In genomic region chr15:89874926-89875564, GRCh38 we compare ENCODE assay signal across 8 cellular contexts. TPM values are rescaled to one million over a fixed set of nuclear protein-coding genes. Genes with fewer than 3 reads are reported as not detected.
DNase-seq lines count a peak whose midpoint lies in the region; ATAC-seq, FAIRE-seq and TF ChIP-seq lines count a peak whose summit lies in the region.

No MANE protein-coding gene starts in this region.

- no peak overlapping the region for H3K4me2 ChIP-seq in A549

- H3K27ac ChIP-seq in A549 (no peak overlapping the region), lung (ENCODE audit: low read depth in 1 of 2, low read length in 1 of 2) (no peak overlapping the region)

- no peaks in the 10 kb centered on the region for H3K9me3 ChIP-seq in A549
- no peaks in the 10 kb centered on the region for H3K9me3 ChIP-seq in lung (ENCODE audit: control insufficient read depth in 2 of 2, insufficient read depth in 1 of 2, low read length in 1 of 2)

- no peaks in the 10 kb centered on the region for H3K4me1 ChIP-seq in A549
- no peaks in the 10 kb centered on the region for H3K4me1 ChIP-seq in lung (ENCODE audit: control insufficient read depth in 2 of 2, insufficient read depth in 2 of 2, low read length in 2 of 2)

- ATAC-seq in A549 = peak; percentile 99 to 100
- peak; percentile 77 for ATAC-seq in GM18511 (IDR thresholded peaks at IDR 0.05; ENCODE audit: unreplicated experiment)
- peak; percentile 85 for ATAC-seq in HG03342 (IDR thresholded peaks at IDR 0.05; ENCODE audit: unreplicated experiment)
- peak; percentile 90 for ATAC-seq in lung (ENCODE audit: insufficient read depth, low FRiP score)

- TF ChIP-seq POLR2A in A549 (IDR thresholded peaks at IDR 0.05; ENCODE audit: low read length) = no peak

- TF ChIP-seq CTCF in A549 (IDR thresholded peaks at IDR 0.05) (peak; percentile 98), lung (IDR thresholded peaks at IDR 0.05; ENCODE audit: control extremely low read depth, extremely low read depth) (peak; percentile 81)

- POLR2A ChIA-PET in A549 (lab: Yijun Ruan, JAX) = interaction anchor here (0.6 to 1.2 kb wide), 9 partner anchors 8 to 135 kb away, joined by 3 to 11 read pairs (median 3); partner anchors contain the start of genes AP3S2 and MESP1

- CTCF ChIA-PET in A549 (lab: Yijun Ruan, JAX) = interaction anchor here (0.6 to 9.3 kb wide), 65 partner anchors 8 to 516 kb away, joined by 3 to 491 read pairs (median 5); partner anchors contain the start of genes AP3S2, ARPIN, CIB1 and GDPGP1

- no peaks in the 10 kb centered on the region for H3K9me3 Mint-ChIP-seq in dendritic cell treated with granulocyte-macrophage colony-stimulating factor and Interleukin-4, amounts not matched to agents 40 ng/mL and 50 ng/mL, for 4 days

- intact Hi-C loops in dendritic cell treated with granulocyte-macrophage colony-stimulating factor and Interleukin-4, amounts not matched to agents 40 ng/mL and 50 ng/mL, for 4 days (cut with micrococcal nuclease) = loop anchor here (1.0 to 5.0 kb wide), 3 partner anchors 46 to 115 kb away; partner anchors contain the start of gene ANPEP

- TF ChIP-seq RAD21 in A549 (conservative IDR thresholded peaks at IDR 0.05 in 1 of 2, IDR thresholded peaks at IDR 0.05 in 1 of 2) = peak; percentile 93 to 94

- peaks cover 7 to 25% of the 10 kb centered on the region in 2 donors for H3K36me3 ChIP-seq in lung (ENCODE audit: control insufficient read depth in 2 of 2, insufficient read depth in 2 of 2, low read length in 2 of 2)

- peak; percentile 32 for FAIRE-seq in A549 (lab: Jason Lieb, UNC)

- TF ChIP-seq EP300 in A549 (IDR thresholded peaks at IDR 0.05) = no peak

- no peaks in the 10 kb centered on the region for H3K27me3 ChIP-seq in lung (ENCODE audit: control insufficient read depth, insufficient read depth)

- no peak overlapping the region for H3K4me3 Mint-ChIP-seq in dendritic cell treated with granulocyte-macrophage colony-stimulating factor and Interleukin-4, amounts not matched to agents 40 ng/mL and 50 ng/mL, for 4 days

- H3K4me3 ChIP-seq in A549 (no peak overlapping the region), lung (no peak overlapping the region)

- 25% methylated on average over 10 of the region's 10 CpGs for WGBS in A549 (ENCODE audit: missing lambda C conversion rate)
- WGBS in lung, 2 donors = 27 to 29% methylated on average over 10 of the region's 10 CpGs

- DNase-seq in A549 (ENCODE audit: low read depth in 1 of 2, low spot score in 1 of 2) = peak; percentile 77 to 90
- peak; percentile 28 for DNase-seq in NCI-H748 treated with DMSO at 0.1 percent for 48 hours (lab: John Stamatoyannopoulos, UW)
- peak; percentile 79 to 80 for DNase-seq in activated CD4-positive, alpha-beta T cell treated with anti-CD3 and anti-CD28 coated beads, Interleukin-2, amount 50 U/mL, for 4 hours
- peak; percentile 83 for DNase-seq in lung (ENCODE audit: low spot score)
- peak; percentile 72 for DNase-seq in stimulated activated CD8-positive, alpha-beta memory T cell treated with anti-CD3 and anti-CD28 coated beads, Interleukin-15, amount 100 ng/mL, for 1 hour (ENCODE audit: low read depth)

- peaks cover 32% of the 10 kb centered on the region for H3K4me1 Mint-ChIP-seq in dendritic cell treated with granulocyte-macrophage colony-stimulating factor and Interleukin-4, amounts not matched to agents 40 ng/mL and 50 ng/mL, for 4 days (ENCODE audit: low read depth)

- H3K27ac Mint-ChIP-seq in dendritic cell treated with granulocyte-macrophage colony-stimulating factor and Interleukin-4, amounts not matched to agents 40 ng/mL and 50 ng/mL, for 4 days = peak overlapping the region; percentile 86

- no peaks in the 10 kb centered on the region for H3K27me3 Mint-ChIP-seq in dendritic cell treated with granulocyte-macrophage colony-stimulating factor and Interleukin-4, amounts not matched to agents 40 ng/mL and 50 ng/mL, for 4 days

- H3K36me3 Mint-ChIP-seq in dendritic cell treated with granulocyte-macrophage colony-stimulating factor and Interleukin-4, amounts not matched to agents 40 ng/mL and 50 ng/mL, for 4 days (ENCODE audit: low read depth) = peaks cover 69% of the 10 kb centered on the region

TF ChIP-seq in A549, 52 proteins besides CTCF, POLR2A, EP300 and RAD21:
- TF ChIP-seq JUN (IDR thresholded peaks at IDR 0.05) (no peak), BHLHE40 (IDR thresholded peaks at IDR 0.05; ENCODE audit: low read depth, low read length) (peak; percentile 60), E2F6 (IDR thresholded peaks at IDR 0.05; ENCODE audit: borderline replicate concordance, low read depth) (0 out of 2 replicates have a peak, but pooled peaks have one; percentile 30), MYC (IDR thresholded peaks at IDR 0.05; ENCODE audit: borderline replicate concordance, low read length) (peak; percentile 95), SMC3 (IDR thresholded peaks at IDR 0.05) (peak; percentile 98), PBX3 (IDR thresholded peaks at IDR 0.05) (no peak), MAX (IDR thresholded peaks at IDR 0.05) (peak; percentile 93), FOSB (CRISPR knock-in tag; IDR thresholded peaks at IDR 0.05) (no peak), NPAS2 (CRISPR knock-in tag; IDR thresholded peaks at IDR 0.05; ENCODE audit: borderline replicate concordance) (no peak)

RNA-seq across cellular contexts. Expression of gene AP3S2, which starts 18.7 kb away (rescaled TPM):
- polyA plus RNA-seq in A549 (2011; rRNA removed) (56.7 and 85.9 TPM in 2 replicates), A549 (2017; fragmentation: RNase III; extraction: RNeasy Plus Mini Kit Qiagen cat#74134 plus additional on column Dnase treatment) (85.1 to 95.0 TPM (median 91.7 TPM) in 3 replicates), lung (10 to 100 TPM in 1 of 2 donors, 1 to 10 TPM in 1; 9.9 to 21.6 TPM)
- polyA plus RNA-seq in A549 (2012; cell fraction: cytosol; rRNA removed) = 12.0 and 16.5 TPM in 2 replicates
- 10.1 and 13.5 TPM in 2 replicates for polyA plus RNA-seq in A549 (2012; cell fraction: nucleus; rRNA removed)
- 55.1 and 58.0 TPM in 2 replicates for polyA minus RNA-seq in A549 (2011; rRNA and poly(A)+ RNA removed)
- total RNA-seq in lung = 10 to 100 TPM; 30.2 to 31.8 TPM

RNA-seq across cellular contexts. Expression of gene ARPIN, which starts 37.7 kb away (rescaled TPM):
- polyA plus RNA-seq in A549 (2011; rRNA removed) = 19.4 and 20.3 TPM in 2 replicates
- 9.9 and 11.1 TPM in 2 replicates for polyA plus RNA-seq in A549 (2012; cell fraction: cytosol; rRNA removed)
- 8.2 and 13.3 TPM in 2 replicates for polyA plus RNA-seq in A549 (2012; cell fraction: nucleus; rRNA removed)
- 14.0 to 20.2 TPM (median 17.2 TPM) in 3 replicates for polyA plus RNA-seq in A549 (2017; fragmentation: RNase III; extraction: RNeasy Plus Mini Kit Qiagen cat#74134 plus additional on column Dnase treatment)
- polyA minus RNA-seq in A549 (2011; rRNA and poly(A)+ RNA removed) = 12.2 and 13.6 TPM in 2 replicates
- total RNA-seq in lung = 10 to 100 TPM; 21.3 to 28.5 TPM
- 10 to 100 TPM in 1 of 2 donors, 1 to 10 TPM in 1; 9.0 to 16.2 TPM for polyA plus RNA-seq in lung

Comparison
In these comparisons a context has a peak if more than half of its experiments do, and no peak if none do; other contexts are left out.
1. DNase-seq: peak in every context shown above with its lines; median percentile 84 in A549; 83 in lung; 80 in activated CD4-positive, alpha-beta T cell treated with anti-CD3 and anti-CD28 coated beads, Interleukin-2, amount 50 U/mL, for 4 hours; 72 in stimulated activated CD8-positive, alpha-beta memory T cell treated with anti-CD3 and anti-CD28 coated beads, Interleukin-15, amount 100 ng/mL, for 1 hour; 28 in NCI-H748 treated with DMSO at 0.1 percent for 48 hours.